ENCODE assay signal across 21 cellular contexts in genomic region chr15:95043933-95044313, GRCh38.
"Had no signal": no experiment of that assay in that cellular context is flagged by ENCODE, and none has a peak within 500 bp of the region (broad histone marks: within the 10 kb centered on the region; RNA-seq: fewer than 3 reads in every experiment).

No MANE protein-coding gene starts in this region.

- ATAC-seq: effector memory CD8-positive, alpha-beta T cell; gastroesophageal sphincter; left colon; left ventricle myocardium superior; naive thymus-derived CD8-positive, alpha-beta T cell; stimulated activated naive B cell treated with anti-CD40 and anti-IgM and Interleukin-4, amounts not matched to agents 10 μg/mL and 1 μg/mL and 100 μg/mL, for 72 hours; stimulated activated naive CD8-positive, alpha-beta T cell treated with anti-CD3 and anti-CD28 coated beads, Interleukin-15, amount 100 ng/mL, for 72 hours had no signal

- H3K4me1 Mint-ChIP-seq: naive thymus-derived CD8-positive, alpha-beta T cell; stimulated activated naive B cell treated with anti-CD40 and anti-IgM and Interleukin-4, amounts not matched to agents 10 μg/mL and 1 μg/mL and 100 μg/mL, for 72 hours; stimulated activated naive CD8-positive, alpha-beta T cell treated with anti-CD3 and anti-CD28 coated beads, Interleukin-15, amount 100 ng/mL, for 72 hours had no signal

- H3K4me3 ChIP-seq: esophagus muscularis mucosa, gastroesophageal sphincter, lung, sigmoid colon, skin epidermis, thoracic aorta, transverse colon had no signal

- FAIRE-seq: colon had no signal

- DNase-seq: effector memory CD8-positive, alpha-beta T cell; foreskin fibroblast; glutamatergic neuron; left colon; left ventricle myocardium superior; naive thymus-derived CD8-positive, alpha-beta T cell; posterior cingulate gyrus; sigmoid colon; stimulated activated CD4-positive, alpha-beta T cell treated with anti-CD3 and anti-CD28 coated beads, Interleukin-2, amount 100 ng/mL, for 24 hours; stimulated activated CD4-positive, alpha-beta T cell treated with anti-CD3 and anti-CD28 coated beads, Interleukin-4, amount 100 ng/mL, for 4 hours; stimulated activated naive B cell treated with anti-CD40 and anti-IgM and Interleukin-4, amounts not matched to agents 10 μg/mL and 1 μg/mL and 100 μg/mL, for 72 hours; stimulated activated naive CD8-positive, alpha-beta T cell treated with anti-CD3 and anti-CD28 coated beads, Interleukin-15, amount 100 ng/mL, for 72 hours; transverse colon had no signal

- H3K27ac Mint-ChIP-seq: dendritic cell treated with granulocyte-macrophage colony-stimulating factor and Interleukin-4, amounts not matched to agents 40 ng/mL and 50 ng/mL, for 4 days; effector memory CD8-positive, alpha-beta T cell; naive thymus-derived CD8-positive, alpha-beta T cell; stimulated activated naive B cell treated with anti-CD40 and anti-IgM and Interleukin-4, amounts not matched to agents 10 μg/mL and 1 μg/mL and 100 μg/mL, for 72 hours had no signal

- H3K27ac ChIP-seq: epithelial cell of prostate, esophagus muscularis mucosa, gastroesophageal sphincter, sigmoid colon, skin epidermis, thoracic aorta, transverse colon had no signal

- H3K36me3 Mint-ChIP-seq: stimulated activated naive B cell treated with anti-CD40 and anti-IgM and Interleukin-4, amounts not matched to agents 10 μg/mL and 1 μg/mL and 100 μg/mL, for 72 hours had no signal

- H3K9me3 ChIP-seq: transverse colon had no signal

- H3K27me3 Mint-ChIP-seq: dendritic cell treated with granulocyte-macrophage colony-stimulating factor and Interleukin-4, amounts not matched to agents 40 ng/mL and 50 ng/mL, for 4 days; naive thymus-derived CD8-positive, alpha-beta T cell; stimulated activated naive B cell treated with anti-CD40 and anti-IgM and Interleukin-4, amounts not matched to agents 10 μg/mL and 1 μg/mL and 100 μg/mL, for 72 hours; stimulated activated naive CD8-positive, alpha-beta T cell treated with anti-CD3 and anti-CD28 coated beads, Interleukin-15, amount 100 ng/mL, for 72 hours had no signal

- H3K4me3 Mint-ChIP-seq: dendritic cell treated with granulocyte-macrophage colony-stimulating factor and Interleukin-4, amounts not matched to agents 40 ng/mL and 50 ng/mL, for 4 days; effector memory CD8-positive, alpha-beta T cell; naive thymus-derived CD8-positive, alpha-beta T cell; stimulated activated naive B cell treated with anti-CD40 and anti-IgM and Interleukin-4, amounts not matched to agents 10 μg/mL and 1 μg/mL and 100 μg/mL, for 72 hours; stimulated activated naive CD8-positive, alpha-beta T cell treated with anti-CD3 and anti-CD28 coated beads, Interleukin-15, amount 100 ng/mL, for 72 hours had no signal

- H3K27me3 ChIP-seq: esophagus muscularis mucosa, gastroesophageal sphincter, sigmoid colon, transverse colon had no signal

- H3K36me3 ChIP-seq: esophagus muscularis mucosa, gastroesophageal sphincter, sigmoid colon, thoracic aorta, transverse colon had no signal

- H3K4me1 ChIP-seq: esophagus muscularis mucosa, gastroesophageal sphincter, sigmoid colon, transverse colon had no signal
